Comparison of ENCODE assay signal across 21 cellular contexts in genomic region chr11:36417154-36417553, GRCh38.
A peak's percentile ranks its signal among the peaks of the same experiment; 100 is the strongest.
DNase-seq lines count a peak whose midpoint lies in the region; ATAC-seq and TF ChIP-seq lines count a peak whose summit lies in the region.
"Had no signal": no experiment of that assay in that cellular context is flagged by ENCODE, and none has a peak within 500 bp of the region (broad histone marks: within the 10 kb centered on the region; RNA-seq: fewer than 3 reads in every experiment).

No MANE protein-coding gene starts in this region.

- no peaks in the 10 kb centered on the region for H3K9me3 Mint-ChIP-seq in activated CD4-positive, alpha-beta T cell treated with anti-CD3 and anti-CD28 coated beads for 36 hours (ENCODE audit: low read depth)
- H3K9me3 Mint-ChIP-seq in activated T-helper 2 cell treated with anti-CD3 and anti-CD28 coated beads, Interferon-gamma antibody, Interleukin-2, Interleukin-4, amounts not matched to agents 10 μg/mL and 5 μg/mL and 100 μg/mL, durations not matched to agents 14 hours and 24 hours and 36 hours = no peaks in the 10 kb centered on the region
- H3K9me3 Mint-ChIP-seq: T-helper 2 cell treated with Interferon-gamma antibody and Interleukin-4, amounts not matched to agents 5 μg/mL and 100 μg/mL, for 36 hours had no signal

- H3K36me3 ChIP-seq in spleen (peaks cover 0 to 60% (median 5%) of the 10 kb centered on the region in 6 donors), esophagus squamous epithelium (no peaks in the 10 kb centered on the region), BE2C (no peaks in the 10 kb centered on the region)
- H3K36me3 ChIP-seq: left ventricle myocardium inferior, tibial artery had no signal

- H3K27ac ChIP-seq in spleen (peak overlapping the region in 5 of 8 donors; percentile 18 to 60 (median 46)), esophagus squamous epithelium (no peak overlapping the region)
- H3K27ac ChIP-seq: 22Rv1, C4-2B, dorsolateral prefrontal cortex, KMS-11, left ventricle myocardium inferior, tibial artery had no signal

- ATAC-seq in activated CD4-positive, alpha-beta T cell treated with anti-CD3 and anti-CD28 coated beads for 36 hours = no peak
- ATAC-seq in HG02885 (IDR thresholded peaks at IDR 0.05; ENCODE audit: poor library complexity, unreplicated experiment) = peak; percentile 70

- DNase-seq in activated CD4-positive, alpha-beta T cell treated with anti-CD3 and anti-CD28 coated beads for 36 hours = no peak
- no peak for DNase-seq in activated CD4-positive, alpha-beta T cell treated with anti-CD3 and anti-CD28 coated beads, Interleukin-2, amount 50 U/mL, for 1 hour
- no peak for DNase-seq in activated T-helper 2 cell treated with anti-CD3 and anti-CD28 coated beads, Interferon-gamma antibody, Interleukin-2, Interleukin-4, amounts not matched to agents 10 μg/mL and 5 μg/mL and 100 μg/mL, durations not matched to agents 14 hours and 24 hours and 36 hours (ENCODE audit: low spot score)
- DNase-seq in spleen (no peak), esophagus squamous epithelium (lab: John Stamatoyannopoulos, UW) (no peak), BE2C (no peak)
- DNase-seq in stimulated activated CD4-positive, alpha-beta T cell treated with anti-CD3 and anti-CD28 coated beads, Interleukin-2, amount 100 ng/mL, for 24 hours = no peak
- DNase-seq: activated CD4-positive, alpha-beta T cell treated with anti-CD3 and anti-CD28 coated beads for 1 hour; DMS53; dorsolateral prefrontal cortex; left ventricle myocardium inferior; NCI-H1092 treated with DMSO at 0.1 percent for 48 hours; NCI-H69; SHP77; small intestine; tibial artery had no signal

- H3K27me3 Mint-ChIP-seq in activated CD4-positive, alpha-beta T cell treated with anti-CD3 and anti-CD28 coated beads for 36 hours = peaks cover 3% of the 10 kb centered on the region
- no peaks in the 10 kb centered on the region for H3K27me3 Mint-ChIP-seq in activated T-helper 2 cell treated with anti-CD3 and anti-CD28 coated beads, Interferon-gamma antibody, Interleukin-2, Interleukin-4, amounts not matched to agents 10 μg/mL and 5 μg/mL and 100 μg/mL, durations not matched to agents 14 hours and 24 hours and 36 hours (ENCODE audit: low read depth)

- intact Hi-C loops in activated CD4-positive, alpha-beta T cell treated with anti-CD3 and anti-CD28 coated beads for 36 hours (cut with DNase I, micrococcal nuclease) = no loop called here
- intact Hi-C loops in activated T-helper 2 cell treated with anti-CD3 and anti-CD28 coated beads, Interferon-gamma antibody, Interleukin-2, Interleukin-4, amounts not matched to agents 10 μg/mL and 5 μg/mL and 100 μg/mL, durations not matched to agents 14 hours and 24 hours and 36 hours (cut with micrococcal nuclease) = no loop called here
- intact Hi-C loops in spleen (cut with DNase I; ENCODE audit: low total_unique reads) (no loop called here), esophagus squamous epithelium (cut with DNase I) (no loop called here)

- TF ChIP-seq CTCF in spleen (IDR thresholded peaks at IDR 0.05 in 8 of 11, conservative IDR thresholded peaks at IDR 0.05 in 3 of 11) = no peak
- no peak for TF ChIP-seq CTCF in esophagus squamous epithelium (IDR thresholded peaks at IDR 0.05)
- no peak for TF ChIP-seq CTCF in BE2C (IDR thresholded peaks at IDR 0.05; ENCODE audit: low read depth, low read length)

- peaks cover 26% of the 10 kb centered on the region for H3K36me3 Mint-ChIP-seq in activated CD4-positive, alpha-beta T cell treated with anti-CD3 and anti-CD28 coated beads for 36 hours (ENCODE audit: low read depth)
- peaks cover 32% of the 10 kb centered on the region for H3K36me3 Mint-ChIP-seq in activated T-helper 2 cell treated with anti-CD3 and anti-CD28 coated beads, Interferon-gamma antibody, Interleukin-2, Interleukin-4, amounts not matched to agents 10 μg/mL and 5 μg/mL and 100 μg/mL, durations not matched to agents 14 hours and 24 hours and 36 hours (ENCODE audit: low read depth)

- H3K4me3 ChIP-seq in spleen = peak overlapping the region in 1 of 8 donors; percentile 9
- H3K4me3 ChIP-seq in esophagus squamous epithelium = no peak overlapping the region
- no peak overlapping the region for H3K4me3 ChIP-seq in BE2C (ENCODE audit: low read depth, low read length)
- H3K4me3 ChIP-seq: dorsolateral prefrontal cortex, left ventricle myocardium inferior, tibial artery had no signal

- WGBS in spleen, 5 donors = 43 to 65% (median 49%) methylated on average over 5 of the region's 5 CpGs
- 60 to 80% methylated on average over 3 to 5 of the region's 5 CpGs for WGBS in esophagus squamous epithelium, 2 donors

- peak overlapping the region; percentile 11 for H3K4me3 Mint-ChIP-seq in activated CD4-positive, alpha-beta T cell treated with anti-CD3 and anti-CD28 coated beads for 36 hours
- H3K4me3 Mint-ChIP-seq in activated T-helper 2 cell treated with anti-CD3 and anti-CD28 coated beads, Interferon-gamma antibody, Interleukin-2, Interleukin-4, amounts not matched to agents 10 μg/mL and 5 μg/mL and 100 μg/mL, durations not matched to agents 14 hours and 24 hours and 36 hours (ENCODE audit: low read depth) = peak overlapping the region; percentile 22
- H3K4me3 Mint-ChIP-seq: T-helper 2 cell treated with Interferon-gamma antibody and Interleukin-4, amounts not matched to agents 5 μg/mL and 100 μg/mL, for 36 hours had no signal

- POLR2A ChIA-PET in activated CD4-positive, alpha-beta T cell treated with anti-CD3 and anti-CD28 coated beads for 36 hours (lab: Charles Lee) = no interaction called here

- no peaks in the 10 kb centered on the region for H3K27me3 ChIP-seq in spleen (replicated peaks in 1 of 7)
- no peaks in the 10 kb centered on the region for H3K27me3 ChIP-seq in esophagus squamous epithelium
- no peaks in the 10 kb centered on the region for H3K27me3 ChIP-seq in BE2C
- H3K27me3 ChIP-seq: dorsolateral prefrontal cortex, tibial artery had no signal

- H3K4me1 ChIP-seq in spleen (peaks cover 34 to 85% (median 70%) of the 10 kb centered on the region in 6 donors), esophagus squamous epithelium (peaks cover 0 to 30% (median 9%) of the 10 kb centered on the region in 3 donors), BE2C (no peaks in the 10 kb centered on the region)

- TF ChIP-seq POLR2A in spleen (IDR thresholded peaks at IDR 0.05) = no peak
- TF ChIP-seq POLR2A in esophagus squamous epithelium (IDR thresholded peaks at IDR 0.05) = no peak

- CTCF ChIA-PET in activated CD4-positive, alpha-beta T cell treated with anti-CD3 and anti-CD28 coated beads for 36 hours (lab: Charles Lee) = no interaction called here

- H3K27ac Mint-ChIP-seq in activated CD4-positive, alpha-beta T cell treated with anti-CD3 and anti-CD28 coated beads for 36 hours = peak overlapping the region; percentile 53
- H3K27ac Mint-ChIP-seq in activated T-helper 2 cell treated with anti-CD3 and anti-CD28 coated beads, Interferon-gamma antibody, Interleukin-2, Interleukin-4, amounts not matched to agents 10 μg/mL and 5 μg/mL and 100 μg/mL, durations not matched to agents 14 hours and 24 hours and 36 hours = no peak overlapping the region
- H3K27ac Mint-ChIP-seq: T-helper 2 cell treated with Interferon-gamma antibody and Interleukin-4, amounts not matched to agents 5 μg/mL and 100 μg/mL, for 36 hours had no signal

- peaks cover 54% of the 10 kb centered on the region for H3K4me1 Mint-ChIP-seq in activated CD4-positive, alpha-beta T cell treated with anti-CD3 and anti-CD28 coated beads for 36 hours
- H3K4me1 Mint-ChIP-seq in activated T-helper 2 cell treated with anti-CD3 and anti-CD28 coated beads, Interferon-gamma antibody, Interleukin-2, Interleukin-4, amounts not matched to agents 10 μg/mL and 5 μg/mL and 100 μg/mL, durations not matched to agents 14 hours and 24 hours and 36 hours (ENCODE audit: low read depth) = peaks cover 49% of the 10 kb centered on the region

- H3K9me3 ChIP-seq in spleen = no peaks in the 10 kb centered on the region
- H3K9me3 ChIP-seq in esophagus squamous epithelium = no peaks in the 10 kb centered on the region
- H3K9me3 ChIP-seq in BE2C = no peaks in the 10 kb centered on the region
- H3K9me3 ChIP-seq: tibial artery had no signal

Comparison
In these comparisons a context has a peak if more than half of its experiments do, and no peak if none do; other contexts are left out.
1. H3K27ac ChIP-seq: peak in spleen (5 of 8); none in esophagus squamous epithelium (0 of 4).